Comparison of ENCODE assay signal across 26 cellular contexts in the genomic region with DNA sequence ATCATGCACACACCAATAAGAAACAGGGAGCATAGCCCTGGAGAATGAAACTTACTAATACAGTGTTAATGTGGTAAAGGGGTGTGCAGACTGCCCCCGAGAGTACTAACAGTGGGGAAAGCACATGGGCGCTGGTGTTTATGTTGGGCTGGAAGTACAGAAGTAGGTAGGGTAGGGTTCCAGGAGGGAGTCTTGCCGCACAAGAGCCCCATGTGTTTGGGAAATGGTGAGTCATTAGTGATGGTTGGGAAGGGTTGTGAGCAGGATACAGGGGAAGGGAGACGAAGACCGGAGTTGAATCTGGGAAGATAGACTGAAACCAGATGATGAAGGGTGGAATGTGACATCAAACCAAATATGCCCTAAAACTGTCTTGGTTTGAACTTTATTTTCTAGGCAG.
"Had no signal": no experiment of that assay in that cellular context is flagged by ENCODE, and none has a peak within 500 bp of the region (broad histone marks: within the 10 kb centered on the region; RNA-seq: fewer than 3 reads in every experiment).

No MANE protein-coding gene starts in this region.

- H3K4me3 Mint-ChIP-seq: effector memory CD8-positive, alpha-beta T cell; mesothelial cell of epicardium; naive B cell; natural killer cell treated with Interleukin-12 subunit alpha and Interleukin-12 subunit beta and Interleukin-15 and Interleukin-18, amount 100 ng/mL, for 72 hours; stimulated activated memory B cell treated with anti-CD40 and anti-IgM and Interleukin-4, amounts not matched to agents 10 μg/mL and 1 μg/mL and 100 μg/mL, for 72 hours had no signal

- H3K4me1 ChIP-seq: lower lobe of right lung, prostate gland, testis, tibial artery had no signal

- H3K4me2 ChIP-seq: smooth muscle cell had no signal

- DNase-seq: cortex of kidney; effector memory CD8-positive, alpha-beta T cell; erythroblast; esophagus squamous epithelium; head of caudate nucleus; left ventricle myocardium superior; lower lobe of right lung; mucosa of descending colon; naive B cell; nucleus accumbens; stimulated activated CD4-positive, alpha-beta T cell treated with anti-CD3 and anti-CD28 coated beads, Interleukin-2, amount 100 ng/mL, for 24 hours; stimulated activated CD4-positive, alpha-beta T cell treated with anti-CD3 and anti-CD28 coated beads, Interleukin-4, amount 100 ng/mL, for 4 hours; stimulated activated naive CD8-positive, alpha-beta T cell treated with anti-CD3 and anti-CD28 coated beads, Interleukin-15, Interleukin-2, amounts not matched to agents 100 U/mL and 50 U/mL, for 24 hours; substantia nigra; tibial artery had no signal

- H3K4me3 ChIP-seq: esophagus squamous epithelium, lower lobe of right lung, mucosa of descending colon, prostate gland, right atrium auricular region, smooth muscle cell, testis, tibial artery had no signal

- H3K9me3 ChIP-seq: esophagus squamous epithelium, lower lobe of right lung, mucosa of descending colon, prostate gland, right atrium auricular region, testis, tibial artery had no signal

- ATAC-seq: effector memory CD8-positive, alpha-beta T cell; lower lobe of right lung; mucosa of descending colon; natural killer cell treated with Interleukin-12 subunit alpha and Interleukin-12 subunit beta and Interleukin-15 and Interleukin-18, amount 100 ng/mL, for 72 hours; stimulated activated memory B cell treated with anti-CD40 and anti-IgM and Interleukin-4, amounts not matched to agents 10 μg/mL and 1 μg/mL and 100 μg/mL, for 72 hours; stimulated activated naive CD8-positive, alpha-beta T cell treated with anti-CD3 and anti-CD28 coated beads, Interleukin-15, Interleukin-2, amounts not matched to agents 100 U/mL and 50 U/mL, for 24 hours had no signal

- H3K9me3 Mint-ChIP-seq: effector memory CD8-positive, alpha-beta T cell; mesothelial cell of epicardium; natural killer cell treated with Interleukin-12 subunit alpha and Interleukin-12 subunit beta and Interleukin-15 and Interleukin-18, amount 100 ng/mL, for 72 hours; stimulated activated memory B cell treated with anti-CD40 and anti-IgM and Interleukin-4, amounts not matched to agents 10 μg/mL and 1 μg/mL and 100 μg/mL, for 72 hours; type B pancreatic cell had no signal

- H3K36me3 Mint-ChIP-seq: naive B cell; natural killer cell treated with Interleukin-12 subunit alpha and Interleukin-12 subunit beta and Interleukin-15 and Interleukin-18, amount 100 ng/mL, for 72 hours; stimulated activated memory B cell treated with anti-CD40 and anti-IgM and Interleukin-4, amounts not matched to agents 10 μg/mL and 1 μg/mL and 100 μg/mL, for 72 hours had no signal

- H3K27me3 ChIP-seq: esophagus squamous epithelium, right atrium auricular region, testis, tibial artery had no signal

- H3K27ac ChIP-seq: esophagus squamous epithelium, lower lobe of right lung, right atrium auricular region, testis, tibial artery had no signal

- H3K4me1 Mint-ChIP-seq: naive B cell; stimulated activated memory B cell treated with anti-CD40 and anti-IgM and Interleukin-4, amounts not matched to agents 10 μg/mL and 1 μg/mL and 100 μg/mL, for 72 hours had no signal

- H3K27ac Mint-ChIP-seq: effector memory CD8-positive, alpha-beta T cell; naive B cell; natural killer cell treated with Interleukin-12 subunit alpha and Interleukin-12 subunit beta and Interleukin-15 and Interleukin-18, amount 100 ng/mL, for 72 hours; stimulated activated memory B cell treated with anti-CD40 and anti-IgM and Interleukin-4, amounts not matched to agents 10 μg/mL and 1 μg/mL and 100 μg/mL, for 72 hours had no signal

- H3K36me3 ChIP-seq: esophagus squamous epithelium, lower lobe of right lung, prostate gland, right atrium auricular region, tibial artery had no signal

- FAIRE-seq: endometrium, frontal cortex, keratinocyte had no signal
